ENCODE assay signal across 8 cellular contexts in genomic region chr7:24757799-24758275, GRCh38. TPM values are rescaled to one million over a fixed set of nuclear protein-coding genes. Genes with fewer than 3 reads are reported as not detected.
DNase-seq lines count a peak whose midpoint lies in the region; ATAC-seq and TF ChIP-seq lines count a peak whose summit lies in the region.

No MANE protein-coding gene starts in this region.

- no peak for ATAC-seq in effector memory CD8-positive, alpha-beta T cell (replicated peaks)

- H2AFZ ChIP-seq in GM23248 (peak overlapping the region; percentile 88), OCI-LY1 (ENCODE audit: low read length) (no peak overlapping the region)

- H3K4me2 ChIP-seq in GM23248 (ENCODE audit: unreplicated experiment), result peak overlapping the region; percentile 87
- peak overlapping the region; percentile 87 for H3K4me2 ChIP-seq in OCI-LY1 (ENCODE audit: low read length)

- 6 to 8% methylated on average over 16 to 18 of the region's 23 CpGs for WGBS in GM23248 (ENCODE audit: low coverage in 1 of 2, low lambda C conversion rate in 2 of 2, missing lambda C conversion rate in 2 of 2), 2 experiments

- peaks cover 29% of the 10 kb centered on the region; the same call in 1 of the 2 replicates for H3F3A ChIP-seq in GM23248 (ENCODE audit: insufficient read depth)
- H3F3A ChIP-seq in OCI-LY1 (ENCODE audit: insufficient read depth, low read length), result no peaks in the 10 kb centered on the region

- in situ Hi-C loops in GM23248 (cut with MboI), result no loop called here

- peak overlapping the region; percentile 72 for H3K4me3 ChIP-seq in GM23248
- H3K4me3 ChIP-seq in OCI-LY1 (ENCODE audit: low read depth, low read length, poor library complexity, severe bottlenecking), result peak overlapping the region; percentile 68
- H3K4me3 ChIP-seq in mononuclear cell (ENCODE audit: low read length), result peak overlapping the region; percentile 34

- H3K36me3 ChIP-seq in GM23248 (ENCODE audit: low read depth) (no peaks in the 10 kb centered on the region), OCI-LY1 (ENCODE audit: insufficient read depth, low read length) (no peaks in the 10 kb centered on the region)

- H3K27ac ChIP-seq in GM23248, result peak overlapping the region; percentile 86
- H3K27ac ChIP-seq in OCI-LY1 (ENCODE audit: low read depth, low read length, poor library complexity, severe bottlenecking), result no peak overlapping the region

- H4K20me1 ChIP-seq in GM23248 (ENCODE audit: insufficient read depth) (no peaks in the 10 kb centered on the region), OCI-LY1 (ENCODE audit: insufficient read depth, low read length) (no peaks in the 10 kb centered on the region)

- no peaks in the 10 kb centered on the region for H3K9me3 Mint-ChIP-seq in effector memory CD8-positive, alpha-beta T cell

- peak overlapping the region; percentile 59 to 88 for H3K4me3 Mint-ChIP-seq in effector memory CD8-positive, alpha-beta T cell

- H3K9ac ChIP-seq in GM23248 (peak overlapping the region; percentile 88), OCI-LY1 (ENCODE audit: low read length) (peak overlapping the region; percentile 49)

- no peak for TF ChIP-seq CTCF in OCI-LY1 (IDR thresholded peaks at IDR 0.05; ENCODE audit: low read length)

- peaks cover 75 to 82% of the 10 kb centered on the region in 2 donors for H3K27me3 Mint-ChIP-seq in effector memory CD8-positive, alpha-beta T cell

- no peaks in the 10 kb centered on the region for H3K9me2 ChIP-seq in GM23248 (ENCODE audit: insufficient read depth)
- H3K9me2 ChIP-seq in OCI-LY1 (ENCODE audit: low read depth, low read length), result no peaks in the 10 kb centered on the region

- H3K27ac Mint-ChIP-seq in effector memory CD8-positive, alpha-beta T cell, result no peak overlapping the region

- no peaks in the 10 kb centered on the region for H3K27me3 ChIP-seq in GM23248 (replicated peaks; ENCODE audit: insufficient read depth)
- peaks cover 22% of the 10 kb centered on the region for H3K27me3 ChIP-seq in OCI-LY1 (ENCODE audit: insufficient read depth, low read length)
- peaks cover 61% of the 10 kb centered on the region for H3K27me3 ChIP-seq in mononuclear cell (ENCODE audit: insufficient read depth, low read length)

- H3K4me1 ChIP-seq in GM23248 (ENCODE audit: insufficient read depth) (peaks cover 32% of the 10 kb centered on the region), OCI-LY1 (ENCODE audit: insufficient read depth, low read length, severe bottlenecking) (peaks cover 19% of the 10 kb centered on the region), mononuclear cell (ENCODE audit: insufficient read depth, low read length) (peaks cover 29% of the 10 kb centered on the region)

- H3K4me1 Mint-ChIP-seq in effector memory CD8-positive, alpha-beta T cell (ENCODE audit: low read depth in 2 of 2), result peaks cover 9 to 11% of the 10 kb centered on the region in 2 donors

- H3K36me3 Mint-ChIP-seq in effector memory CD8-positive, alpha-beta T cell (ENCODE audit: insufficient read depth), result no peaks in the 10 kb centered on the region

- peak; percentile 81 for DNase-seq in DMS53 (lab: John Stamatoyannopoulos, UW)
- peak; percentile 77 for DNase-seq in GM23248
- DNase-seq in effector memory CD8-positive, alpha-beta T cell, result no peak
- no peak for DNase-seq in NCI-H69 (lab: John Stamatoyannopoulos, UW)
- no peak for DNase-seq in SHP77 treated with DMSO at 0.1 percent for 48 hours (lab: John Stamatoyannopoulos, UW)
- no peak for DNase-seq in stimulated activated CD4-positive, alpha-beta T cell treated with anti-CD3 and anti-CD28 coated beads, Interleukin-4, amount 100 ng/mL, for 24 hours

- peaks cover 18% of the 10 kb centered on the region for H3K79me2 ChIP-seq in GM23248 (ENCODE audit: insufficient read depth)
- no peaks in the 10 kb centered on the region for H3K79me2 ChIP-seq in OCI-LY1 (ENCODE audit: insufficient read depth, low read length)

- H3K9me3 ChIP-seq in GM23248 (ENCODE audit: low read depth), result no peaks in the 10 kb centered on the region
- peaks cover 4% of the 10 kb centered on the region; the same call in 1 of the 2 replicates for H3K9me3 ChIP-seq in OCI-LY1 (ENCODE audit: low read length)
- no peaks in the 10 kb centered on the region for H3K9me3 ChIP-seq in mononuclear cell (ENCODE audit: low read depth, low read length)

RNA-seq across cellular contexts. Expression of gene GSDME, which starts 0.6 kb away (rescaled TPM):
- total RNA-seq in GM23248 (2014; rRNA removed; shearing (Covaris generic)), result 39.4 and 63.6 TPM in 2 replicates
- polyA plus RNA-seq in GM23248 (2016; fragmentation: Nextera tagmentation; extraction: Ambion mirVana), result 49.4 and 51.1 TPM in 2 replicates
- total RNA-seq in mononuclear cell, result 0.84 TPM

Comparison
In these comparisons a context has a peak if more than half of its experiments do, and no peak if none do; other contexts are left out.
1. DNase-seq: peak in DMS53 (single experiment) and GM23248 (single experiment); none in effector memory CD8-positive, alpha-beta T cell (0 of 3), NCI-H69 (single experiment), SHP77 treated with DMSO at 0.1 percent for 48 hours (single experiment) and stimulated activated CD4-positive, alpha-beta T cell treated with anti-CD3 and anti-CD28 coated beads, Interleukin-4, amount 100 ng/mL, for 24 hours (single experiment).
2. RNA of gene GSDME, which starts 0.6 kb away (total RNA-seq): 39.4 to 63.6 TPM in GM23248; 0.84 TPM in mononuclear cell (single experiment); every median in the first group is over 10 times any median in the second.
3. Peak in every context shown above with its lines, with median percentiles within 50 percentile points of each other: H3K4me3 ChIP-seq.